ENCODE assay signal across 12 cellular contexts in the genomic region with DNA sequence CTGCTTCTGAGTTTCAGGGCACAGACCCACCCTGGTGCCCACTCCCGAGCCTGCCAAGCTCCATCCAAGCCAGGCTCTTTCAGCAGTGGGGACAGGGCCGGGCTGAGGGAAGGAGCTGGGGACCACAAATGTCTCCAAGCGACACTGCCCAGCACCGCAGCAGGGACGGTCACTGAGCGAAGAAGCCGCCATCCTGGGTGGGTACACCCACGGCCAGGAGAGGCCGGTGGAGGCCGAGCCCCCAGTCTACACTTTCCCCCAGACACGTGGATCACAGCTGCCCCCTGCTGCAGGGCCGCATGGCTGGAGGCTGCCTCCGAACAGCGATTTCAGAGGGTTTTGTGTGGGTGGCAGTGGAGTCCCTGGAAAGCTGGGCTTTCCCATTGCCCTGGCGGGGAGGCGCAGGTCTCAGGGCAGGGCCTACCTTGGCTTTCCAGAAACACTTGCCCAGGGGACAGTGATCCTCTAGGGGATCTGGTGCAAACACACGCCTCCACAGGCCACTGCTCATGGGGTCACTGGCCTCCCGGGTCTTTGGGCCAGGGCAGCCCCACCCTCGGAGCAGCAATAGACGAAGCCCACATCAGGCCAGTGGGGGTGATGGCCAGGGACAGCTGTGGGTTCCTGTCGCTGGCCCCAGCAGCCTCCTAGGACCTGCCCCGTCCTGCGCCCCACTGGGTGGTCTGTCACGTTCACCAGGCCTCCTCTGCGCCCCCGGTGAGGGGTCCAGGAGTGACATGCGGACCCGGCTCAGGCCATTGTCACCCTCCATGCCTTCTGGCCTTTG. TPM values are rescaled to one million over a fixed set of nuclear protein-coding genes. Genes with fewer than 3 reads are reported as not detected.
DNase-seq lines count a peak whose midpoint lies in the region; ATAC-seq and TF ChIP-seq lines count a peak whose summit lies in the region.
"Had no signal": no experiment of that assay in that cellular context is flagged by ENCODE, and none has a peak within 500 bp of the region (broad histone marks: within the 10 kb centered on the region; RNA-seq: fewer than 3 reads in every experiment).

No MANE protein-coding gene starts in this region.

- H3K4me1 Mint-ChIP-seq in CD8-positive, alpha-beta T cell (ENCODE audit: low read depth) = peaks cover 77% of the 10 kb centered on the region
- peaks cover 85% of the 10 kb centered on the region for H3K4me1 Mint-ChIP-seq in activated T-cell treated with anti-CD3 and anti-CD28 coated beads, Interleukin-2, amount 50 U/mL, for 72 hours (ENCODE audit: low read depth)
- H3K4me1 Mint-ChIP-seq in natural killer cell treated with Interleukin-12 subunit alpha and Interleukin-12 subunit beta and Interleukin-15 and Interleukin-18, amount 100 ng/mL, for 72 hours (ENCODE audit: low read depth in 2 of 2) = peaks cover 51 to 60% of the 10 kb centered on the region in 2 donors

- no peak for ATAC-seq in CD8-positive, alpha-beta T cell
- no peak for ATAC-seq in activated T-cell treated with anti-CD3 and anti-CD28 coated beads, Interleukin-2, amount 50 U/mL, for 72 hours (replicated peaks in 1 of 2)
- no peak for ATAC-seq in natural killer cell treated with Interleukin-12 subunit alpha and Interleukin-12 subunit beta and Interleukin-15 and Interleukin-18, amount 100 ng/mL, for 72 hours
- ATAC-seq in HG02759 (IDR thresholded peaks at IDR 0.05; ENCODE audit: unreplicated experiment) = no peak

- no peaks in the 10 kb centered on the region for H3K36me3 ChIP-seq in CD8-positive, alpha-beta T cell (ENCODE audit: insufficient read depth, low read length)
- H3K36me3 ChIP-seq: ascending aorta, tibial artery had no signal

- no peaks in the 10 kb centered on the region for H3K9me3 Mint-ChIP-seq in CD8-positive, alpha-beta T cell
- H3K9me3 Mint-ChIP-seq in activated T-cell treated with anti-CD3 and anti-CD28 coated beads, Interleukin-2, amount 50 U/mL, for 72 hours = no peaks in the 10 kb centered on the region
- no peaks in the 10 kb centered on the region for H3K9me3 Mint-ChIP-seq in natural killer cell treated with Interleukin-12 subunit alpha and Interleukin-12 subunit beta and Interleukin-15 and Interleukin-18, amount 100 ng/mL, for 72 hours

- H3K36me3 Mint-ChIP-seq in CD8-positive, alpha-beta T cell = peaks cover 10% of the 10 kb centered on the region
- peaks cover 13 to 14% of the 10 kb centered on the region in 2 donors for H3K36me3 Mint-ChIP-seq in activated T-cell treated with anti-CD3 and anti-CD28 coated beads, Interleukin-2, amount 50 U/mL, for 72 hours (ENCODE audit: insufficient read depth in 2 of 2)
- no peaks in the 10 kb centered on the region for H3K36me3 Mint-ChIP-seq in natural killer cell treated with Interleukin-12 subunit alpha and Interleukin-12 subunit beta and Interleukin-15 and Interleukin-18, amount 100 ng/mL, for 72 hours

- peaks cover 81% of the 10 kb centered on the region for H3K4me1 ChIP-seq in CD8-positive, alpha-beta T cell (ENCODE audit: insufficient read depth, low read length)
- H3K4me1 ChIP-seq: ascending aorta, tibial artery had no signal

- H3K9me3 ChIP-seq in CD8-positive, alpha-beta T cell (ENCODE audit: low read length) = no peaks in the 10 kb centered on the region
- H3K9me3 ChIP-seq: ascending aorta, tibial artery had no signal

- CTCF ChIA-PET in CD8-positive, alpha-beta T cell (lab: Charles Lee) = interaction anchor here (0.8 to 13.0 kb wide), 5 partner anchors 10 to 92 kb away, joined by 3 to 213 read pairs (median 7); no protein-coding TSS in a partner anchor

- H3K4me3 Mint-ChIP-seq in CD8-positive, alpha-beta T cell = peak overlapping the region; percentile 94
- H3K4me3 Mint-ChIP-seq in activated T-cell treated with anti-CD3 and anti-CD28 coated beads, Interleukin-2, amount 50 U/mL, for 72 hours = peak overlapping the region; percentile 90
- H3K4me3 Mint-ChIP-seq in natural killer cell treated with Interleukin-12 subunit alpha and Interleukin-12 subunit beta and Interleukin-15 and Interleukin-18, amount 100 ng/mL, for 72 hours = peak overlapping the region; percentile 99

- no peaks in the 10 kb centered on the region for H3K27me3 Mint-ChIP-seq in CD8-positive, alpha-beta T cell (ENCODE audit: low read depth)
- no peaks in the 10 kb centered on the region for H3K27me3 Mint-ChIP-seq in activated T-cell treated with anti-CD3 and anti-CD28 coated beads, Interleukin-2, amount 50 U/mL, for 72 hours (ENCODE audit: low read depth)
- H3K27me3 Mint-ChIP-seq in natural killer cell treated with Interleukin-12 subunit alpha and Interleukin-12 subunit beta and Interleukin-15 and Interleukin-18, amount 100 ng/mL, for 72 hours = no peaks in the 10 kb centered on the region

- in situ Hi-C loops in GM13976 (cut with MboI; ENCODE audit: low sequenced_read_pairs, unreplicated experiment) = no loop called here

- POLR2A ChIA-PET in CD8-positive, alpha-beta T cell (lab: Charles Lee) = interaction anchor here (0.6 to 4.5 kb wide), 8 partner anchors 9 to 46 kb away, joined by 3 to 36 read pairs (median 5); partner anchors contain the start of gene CDCA4

- DNase-seq in CD8-positive, alpha-beta T cell = peak in 2 of 7 experiments; percentile 32 to 47
- DNase-seq in GM13976 (ENCODE audit: low spot score) (peak; percentile 63), mesenteric fat pad (ENCODE audit: low spot score) (no peak), NCI-H1930 (lab: John Stamatoyannopoulos, UW) (no peak)
- peak in 1 of 2 donors; percentile 45 for DNase-seq in activated T-cell treated with anti-CD3 and anti-CD28 coated beads, Interleukin-2, amount 50 U/mL, for 72 hours
- DNase-seq in natural killer cell treated with Interleukin-12 subunit alpha and Interleukin-12 subunit beta and Interleukin-15 and Interleukin-18, amount 100 ng/mL, for 72 hours (ENCODE audit: low spot score) = no peak
- no peak for DNase-seq in central memory CD4-positive, alpha-beta T cell
- DNase-seq: DMS153, NCI-H1105 had no signal

- H3K27me3 ChIP-seq in CD8-positive, alpha-beta T cell (ENCODE audit: insufficient read depth, low read length) = no peaks in the 10 kb centered on the region
- H3K27me3 ChIP-seq: ascending aorta had no signal

- peak overlapping the region; percentile 97 for H3K27ac ChIP-seq in CD8-positive, alpha-beta T cell (ENCODE audit: low read depth, low read length)
- H3K27ac ChIP-seq: tibial artery had no signal

- intact Hi-C loops in CD8-positive, alpha-beta T cell (cut with DNase I, micrococcal nuclease) = loop anchor here (2.0 to 10.0 kb wide), 3 partner anchors 20 to 421 kb away; partner anchors contain the start of gene CRIP1 (in 2 of the 2)

- peak overlapping the region; percentile 92 for H3K4me3 ChIP-seq in CD8-positive, alpha-beta T cell (ENCODE audit: low read depth, low read length)
- H3K4me3 ChIP-seq: ascending aorta, tibial artery had no signal

- TF ChIP-seq CTCF in CD8-positive, alpha-beta T cell (IDR thresholded peaks at IDR 0.05) = no peak
- peak; percentile 27 for TF ChIP-seq CTCF in GM13976 (IDR thresholded peaks at IDR 0.05; ENCODE audit: borderline replicate concordance, control extremely low read depth, extremely low read depth, insufficient read depth, missing control alignments)

- H3K27ac Mint-ChIP-seq in CD8-positive, alpha-beta T cell = peak overlapping the region; percentile 98
- peak overlapping the region; percentile 81 for H3K27ac Mint-ChIP-seq in activated T-cell treated with anti-CD3 and anti-CD28 coated beads, Interleukin-2, amount 50 U/mL, for 72 hours
- H3K27ac Mint-ChIP-seq in natural killer cell treated with Interleukin-12 subunit alpha and Interleukin-12 subunit beta and Interleukin-15 and Interleukin-18, amount 100 ng/mL, for 72 hours = peak overlapping the region; percentile 98

RNA-seq across cellular contexts. Expression of gene GPR132, which starts 1.2 kb away (rescaled TPM):
- 100 to 1,000 TPM in 1 of 2 experiments, 10 to 100 TPM in 1; 91.8 to 101 TPM for total RNA-seq in CD8-positive, alpha-beta T cell
- total RNA-seq in activated T-cell treated with anti-CD3 and anti-CD28 coated beads, Interleukin-2, amount 50 U/mL, for 72 hours = 10 to 100 TPM; 38.2 to 49.6 TPM
- 10 to 100 TPM; 80.9 to 88.3 TPM for total RNA-seq in natural killer cell treated with Interleukin-12 subunit alpha and Interleukin-12 subunit beta and Interleukin-15 and Interleukin-18, amount 100 ng/mL, for 72 hours
- 4.5 TPM for total RNA-seq in mesenteric fat pad
- total RNA-seq: ascending aorta had no signal

RNA-seq across cellular contexts. Expression of gene CDCA4, which starts 45.6 kb away (rescaled TPM):
- total RNA-seq in CD8-positive, alpha-beta T cell = 10 to 100 TPM; 20.2 to 22.9 TPM
- total RNA-seq in activated T-cell treated with anti-CD3 and anti-CD28 coated beads, Interleukin-2, amount 50 U/mL, for 72 hours = 10 to 100 TPM; 56.8 to 57.5 TPM
- total RNA-seq in natural killer cell treated with Interleukin-12 subunit alpha and Interleukin-12 subunit beta and Interleukin-15 and Interleukin-18, amount 100 ng/mL, for 72 hours = 10 to 100 TPM; 39.9 to 71.5 TPM
- total RNA-seq in mesenteric fat pad = 3.4 TPM
